Comparison of ENCODE assay signal across 5 cellular contexts in genomic region chr16:89819448-89819847, GRCh38. TPM values are rescaled to one million over a fixed set of nuclear protein-coding genes. Genes with fewer than 3 reads are reported as not detected.
DNase-seq lines count a peak whose midpoint lies in the region; ATAC-seq and TF ChIP-seq lines count a peak whose summit lies in the region.
"Not testable (repeated sequence)": the region's sequence is repeated elsewhere in the genome, so short reads cannot be mapped to it uniquely, and the experiment has no call there.

No MANE protein-coding gene starts in this region.

- TF ChIP-seq CTCF in Caco-2 (IDR thresholded peaks at IDR 0.05; ENCODE audit: insufficient read depth in 1 of 2, low read depth in 1 of 2, low read length in 1 of 2, severe bottlenecking in 1 of 2, unreplicated experiment in 1 of 2); PC-3 (conservative IDR thresholded peaks at IDR 0.05; ENCODE audit: low read depth, low read length); brain (conservative IDR thresholded peaks at IDR 0.05); nephron (IDR thresholded peaks at IDR 0.05; ENCODE audit: unreplicated experiment in 3 of 3): not testable (repeated sequence)

- H3K36me3 ChIP-seq in Caco-2 (ENCODE audit: control insufficient read depth, insufficient read depth, low read length); PC-3 (ENCODE audit: low read depth, low read length): not testable (repeated sequence)

- not testable (repeated sequence) for H3K27me3 ChIP-seq in Caco-2 (replicated peaks; ENCODE audit: control insufficient read depth, insufficient read depth, low read length); PC-3 (ENCODE audit: low read length)

- H3K27me3 Mint-ChIP-seq in Caco-2 (ENCODE audit: insufficient read depth, unreplicated experiment); activated CD4-positive, alpha-beta memory T cell treated with anti-CD3 and anti-CD28 coated beads for 36 hours; brain; nephron (ENCODE audit: low read depth): not testable (repeated sequence)

- H3K27ac ChIP-seq in PC-3 (ENCODE audit: low read length) = not testable (repeated sequence)

- H4K20me1 ChIP-seq in PC-3 (ENCODE audit: low read length) = not testable (repeated sequence)

- H3K9me2 ChIP-seq in PC-3 (replicated peaks; ENCODE audit: low read length) = not testable (repeated sequence)

- H3K4me1 ChIP-seq in Caco-2 (peaks cover 50% of the 10 kb centered on the region), PC-3 (ENCODE audit: insufficient read depth, low read length) (peaks cover 14% of the 10 kb centered on the region)

- not testable (repeated sequence) for BruUV-seq in Caco-2 (replicated peaks; lab: Mats Ljungman, UMichigan); PC-3 (replicated peaks; lab: Mats Ljungman, UMichigan)

- H3K27ac Mint-ChIP-seq in Caco-2 (ENCODE audit: unreplicated experiment); activated CD4-positive, alpha-beta memory T cell treated with anti-CD3 and anti-CD28 coated beads for 36 hours; brain: not testable (repeated sequence)
- H3K27ac Mint-ChIP-seq in nephron = peak overlapping the region in 2 of 3 experiments; percentile 22 to 30

- H3K4me3 Mint-ChIP-seq in Caco-2 (ENCODE audit: unreplicated experiment) (peak overlapping the region; percentile 6), brain (peak overlapping the region in 4 of 5 experiments; percentile 25 to 81 (median 32)), nephron (peak overlapping the region; percentile 43 to 54 (median 45))
- H3K4me3 Mint-ChIP-seq in activated CD4-positive, alpha-beta memory T cell treated with anti-CD3 and anti-CD28 coated beads for 36 hours = peak overlapping the region; percentile 42

- H3K4me1 Mint-ChIP-seq in Caco-2 (ENCODE audit: low read depth, unreplicated experiment) = peaks cover 41% of the 10 kb centered on the region
- H3K4me1 Mint-ChIP-seq in activated CD4-positive, alpha-beta memory T cell treated with anti-CD3 and anti-CD28 coated beads for 36 hours (ENCODE audit: low read depth) = peaks cover 28% of the 10 kb centered on the region
- peaks cover 42% of the 10 kb centered on the region for H3K4me1 Mint-ChIP-seq in brain
- peaks cover 10% of the 10 kb centered on the region for H3K4me1 Mint-ChIP-seq in nephron

- POLR2A ChIA-PET in Caco-2 (lab: Charles Lee); PC-3 (lab: Charles Lee; ENCODE audit: unreplicated experiment); activated CD4-positive, alpha-beta memory T cell treated with anti-CD3 and anti-CD28 coated beads for 36 hours (lab: Charles Lee): not testable (repeated sequence)

- H3K4me3 ChIP-seq in Caco-2 (ENCODE audit: low read depth, low read length) = not testable (repeated sequence)
- peak overlapping the region; percentile 89 for H3K4me3 ChIP-seq in PC-3 (ENCODE audit: low read length)

- not testable (repeated sequence) for H3F3A ChIP-seq in PC-3 (ENCODE audit: low read length, unreplicated experiment)

- H3K9ac ChIP-seq in PC-3 (ENCODE audit: low read length) = not testable (repeated sequence)

- not testable (repeated sequence) for H3K9me3 Mint-ChIP-seq in Caco-2 (ENCODE audit: unreplicated experiment); activated CD4-positive, alpha-beta memory T cell treated with anti-CD3 and anti-CD28 coated beads for 36 hours; nephron
- peaks cover 0 to 16% (median 7%) of the 10 kb centered on the region in 5 experiments for H3K9me3 Mint-ChIP-seq in brain

- not testable (repeated sequence) for H3K9me3 ChIP-seq in Caco-2; PC-3 (ENCODE audit: low read length)

- peaks cover 31% of the 10 kb centered on the region for H3K36me3 Mint-ChIP-seq in Caco-2 (ENCODE audit: insufficient read depth, unreplicated experiment)
- not testable (repeated sequence) for H3K36me3 Mint-ChIP-seq in activated CD4-positive, alpha-beta memory T cell treated with anti-CD3 and anti-CD28 coated beads for 36 hours; brain; nephron (ENCODE audit: low read depth)

- DNase-seq in Caco-2; PC-3; activated CD4-positive, alpha-beta memory T cell treated with anti-CD3 and anti-CD28 coated beads for 36 hours: not testable (repeated sequence)

- peaks cover 37% of the 10 kb centered on the region for H3K79me2 ChIP-seq in PC-3 (ENCODE audit: low read length)

- not testable (repeated sequence) for H2AFZ ChIP-seq in PC-3 (ENCODE audit: low read length)

- intact Hi-C loops in Caco-2 (cut with micrococcal nuclease; ENCODE audit: unreplicated experiment) = not testable (repeated sequence)
- intact Hi-C loops in PC-3 (cut with micrococcal nuclease) = loop anchor here (2.0 to 10.0 kb wide), 2 partner anchors 41 to 115 kb away; partner anchors contain the start of gene SPATA2L
- intact Hi-C loops in activated CD4-positive, alpha-beta memory T cell treated with anti-CD3 and anti-CD28 coated beads for 36 hours (cut with micrococcal nuclease) = loop anchor here (10.0 kb wide), 1 partner anchor 105 kb away; the partner anchor contains the start of gene TUBB3

- H3K4me2 ChIP-seq in PC-3 (ENCODE audit: low read length) = peak overlapping the region; percentile 76; the same call in 1 of the 2 replicates

- not testable (repeated sequence) for ATAC-seq in PC-3

- CTCF ChIA-PET in Caco-2 (lab: Charles Lee); activated CD4-positive, alpha-beta memory T cell treated with anti-CD3 and anti-CD28 coated beads for 36 hours (lab: Charles Lee): not testable (repeated sequence)
- CTCF ChIA-PET in PC-3 (lab: Charles Lee) = interaction anchor here (0.6 to 1.4 kb wide), 2 partner anchors 42 to 225 kb away, joined by 3 to 4 read pairs; no protein-coding TSS in a partner anchor

RNA-seq across cellular contexts. Expression of gene FANCA, which starts 3.0 kb away (rescaled TPM):
- 173 and 185 TPM in 2 replicates for total RNA-seq in Caco-2 (2022)
- total RNA-seq in PC-3 (2014; rRNA removed) = 45.0 and 62.9 TPM in 2 replicates
- 100 to 1,000 TPM in 1 of 2 experiments, 10 to 100 TPM in 1; 99.4 to 103 TPM for total RNA-seq in activated CD4-positive, alpha-beta memory T cell treated with anti-CD3 and anti-CD28 coated beads for 36 hours
- polyA plus RNA-seq in brain (ENCODE audit: insufficient read depth, low read depth, low replicate concordance) = 22.1 TPM

RNA-seq across cellular contexts. Expression of gene SPIRE2, which starts 8.8 kb away (rescaled TPM):
- total RNA-seq in Caco-2 (2022) (29.6 and 31.3 TPM in 2 replicates), PC-3 (2014; rRNA removed) (12.3 and 13.2 TPM in 2 replicates)
- 1 to 10 TPM in 1 of 2 experiments, under 1 TPM in 1; 0.63 to 1.4 TPM for total RNA-seq in activated CD4-positive, alpha-beta memory T cell treated with anti-CD3 and anti-CD28 coated beads for 36 hours
- 14.9 TPM for polyA plus RNA-seq in brain (ENCODE audit: insufficient read depth, low read depth, low replicate concordance)

RNA-seq across cellular contexts. Expression of gene TCF25, which starts 53.9 kb away (rescaled TPM):
- total RNA-seq in Caco-2 (2022) (196 and 244 TPM in 2 replicates), PC-3 (2014; rRNA removed) (77.9 and 79.6 TPM in 2 replicates)
- 100 to 1,000 TPM; 139 to 147 TPM for total RNA-seq in activated CD4-positive, alpha-beta memory T cell treated with anti-CD3 and anti-CD28 coated beads for 36 hours
- 137 TPM for polyA plus RNA-seq in brain (ENCODE audit: insufficient read depth, low read depth, low replicate concordance)
